ENCODE assay signal across 10 cellular contexts in the genomic region with DNA sequence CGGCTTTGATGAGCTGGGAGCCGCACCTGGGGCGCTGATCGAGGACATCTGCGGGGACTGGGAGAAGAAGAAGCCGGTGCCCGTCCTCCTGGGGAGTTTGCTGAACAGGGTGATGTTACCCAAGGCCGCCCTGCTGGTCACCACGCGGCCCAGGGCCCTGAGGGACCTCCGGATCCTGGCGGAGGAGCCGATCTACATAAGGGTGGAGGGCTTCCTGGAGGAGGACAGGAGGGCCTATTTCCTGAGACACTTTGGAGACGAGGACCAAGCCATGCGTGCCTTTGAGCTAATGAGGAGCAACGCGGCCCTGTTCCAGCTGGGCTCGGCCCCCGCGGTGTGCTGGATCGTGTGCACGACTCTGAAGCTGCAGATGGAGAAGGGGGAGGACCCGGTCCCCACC. TPM values are rescaled to one million over a fixed set of nuclear protein-coding genes. Genes with fewer than 3 reads are reported as not detected.
DNase-seq lines count a peak whose midpoint lies in the region; ATAC-seq, FAIRE-seq and TF ChIP-seq lines count a peak whose summit lies in the region.
"Not testable (repeated sequence)": the region's sequence is repeated elsewhere in the genome, so short reads cannot be mapped to it uniquely, and the experiment has no call there.
"Had no signal": no experiment of that assay in that cellular context is flagged by ENCODE, and none has a peak within 500 bp of the region (broad histone marks: within the 10 kb centered on the region; RNA-seq: fewer than 3 reads in every experiment).

No MANE protein-coding gene starts in this region.

- not testable (repeated sequence) for H3K9ac ChIP-seq in H9 (ENCODE audit: extremely low read depth, insufficient read length, low read length); K562 (ENCODE audit: insufficient read depth in 1 of 2, low read depth in 2 of 2, low read length in 2 of 2)

- FAIRE-seq in GM12891 (lab: Jason Lieb, UNC) = peak; percentile 81
- FAIRE-seq in K562 (lab: Jason Lieb, UNC) = not testable (repeated sequence)

- not testable (repeated sequence) for H3K4me2 ChIP-seq in H9 (ENCODE audit: insufficient read depth, insufficient read length, low read length); K562 (ENCODE audit: insufficient read depth, low read length)

- no CpG with 5 or more reads among the region's 23 CpGs for WGBS in H9 (ENCODE audit: extremely low coverage, insufficient read length, low lambda C conversion rate)
- 45% methylated on average over 15 of the region's 23 CpGs for WGBS in K562 (ENCODE audit: insufficient coverage, low coverage, missing lambda C conversion rate)

- H3K79me1 ChIP-seq in H9 (ENCODE audit: insufficient read depth, low read depth, low read length, poor library complexity, severe bottlenecking) = not testable (repeated sequence)

- TF ChIP-seq POLR2A in GM12891 (IDR thresholded peaks at IDR 0.05; ENCODE audit: low read depth, low read length); K562 (conservative IDR thresholded peaks at IDR 0.05): not testable (repeated sequence)

- CTCF ChIA-PET in Panc1 (lab: Charles Lee); K562 (lab: Yijun Ruan, JAX; ENCODE audit: low intra/inter-chr PET ratio): not testable (repeated sequence)

- H4K5ac ChIP-seq in H9 (ENCODE audit: insufficient read length, low read depth, low read length) = not testable (repeated sequence)

- H3K27ac Mint-ChIP-seq in H9 = not testable (repeated sequence)

- not testable (repeated sequence) for H3K79me2 ChIP-seq in H9 (ENCODE audit: insufficient read depth, low read length); K562 (ENCODE audit: control insufficient read depth, insufficient read depth, low read length)

- H2BK20ac ChIP-seq in H9 (ENCODE audit: low read depth, low read length, poor library complexity, severe bottlenecking) = not testable (repeated sequence)

- ATAC-seq in Panc1 (peak; percentile 24; the same call in 1 of the 2 replicates), upper lobe of right lung (peak; percentile 22)
- not testable (repeated sequence) for ATAC-seq in K562

- BruUV-seq in Panc1 (replicated peaks; lab: Mats Ljungman, UMichigan); K562 (replicated peaks; lab: Mats Ljungman, UMichigan): not testable (repeated sequence)

- H4K8ac ChIP-seq in H9 (replicated peaks; ENCODE audit: insufficient read length, low read depth, low read length) = not testable (repeated sequence)

- not testable (repeated sequence) for H2BK12ac ChIP-seq in H9 (ENCODE audit: insufficient read length, low read depth, low read length)

- not testable (repeated sequence) for H3K4me3 Mint-ChIP-seq in H9

- H3K4me3 ChIP-seq in Panc1 (ENCODE audit: low read depth in 2 of 2, low read length in 2 of 2); K562; upper lobe of right lung: not testable (repeated sequence)

- not testable (repeated sequence) for H3K4ac ChIP-seq in H9 (ENCODE audit: low read depth, low read length)

- peaks cover 12 to 65% (median 49%) of the 10 kb centered on the region in 3 experiments; a peak in 6 of 7 replicates for H3K36me3 Mint-ChIP-seq in H9 (ENCODE audit: insufficient read depth in 1 of 3, low read depth in 3 of 3)

- H3K27me3 Mint-ChIP-seq in H9 (ENCODE audit: low read depth) = not testable (repeated sequence)

- not testable (repeated sequence) for H3K4me1 Mint-ChIP-seq in H9

- H2BK5ac ChIP-seq in H9 (ENCODE audit: insufficient read length, low read length) = not testable (repeated sequence)

- H3K9me3 Mint-ChIP-seq in H9 = peaks cover 0 to 66% of the 10 kb centered on the region in 2 experiments; a peak in 2 of 5 replicates

- H3K18ac ChIP-seq in H9 (ENCODE audit: insufficient read length, low read depth, low read length) = not testable (repeated sequence)

- H2BK120ac ChIP-seq in H9 (ENCODE audit: low read depth, low read length, poor library complexity, severe bottlenecking) = not testable (repeated sequence)

- H4K20me1 ChIP-seq in H9 (ENCODE audit: control insufficient read depth, insufficient read depth, insufficient read length); K562 (replicated peaks; ENCODE audit: control insufficient read depth, insufficient read depth, low read length): not testable (repeated sequence)

- H3K14ac ChIP-seq in H9 (ENCODE audit: insufficient read depth, low read length) = not testable (repeated sequence)

- TF ChIP-seq RAD21 in K562 (CRISPR knock-in tag; conservative IDR thresholded peaks at IDR 0.05 in 1 of 2, IDR thresholded peaks at IDR 0.05 in 1 of 2) = not testable (repeated sequence)

- TF ChIP-seq CTCF in H9 (conservative IDR thresholded peaks at IDR 0.05); Panc1 (IDR thresholded peaks at IDR 0.05); K562 (IDR thresholded peaks at IDR 0.05 in 2 of 3, conservative IDR thresholded peaks at IDR 0.05 in 1 of 3; ENCODE audit: insufficient read depth in 2 of 3, low read depth in 1 of 3, low read length in 3 of 3); upper lobe of right lung (IDR thresholded peaks at IDR 0.05): not testable (repeated sequence)

- not testable (repeated sequence) for H2BK15ac ChIP-seq in H9 (ENCODE audit: low read depth, low read length)

- not testable (repeated sequence) for H3K23me2 ChIP-seq in H9 (ENCODE audit: insufficient read length, low read depth, low read length, poor library complexity, severe bottlenecking)

- not testable (repeated sequence) for H2AK5ac ChIP-seq in H9 (ENCODE audit: insufficient read length, low read length)

- not testable (repeated sequence) for H3K9me3 ChIP-seq in H9 (ENCODE audit: control insufficient read depth, low read depth, low read length); Panc1 (ENCODE audit: control insufficient read depth, insufficient read depth, low read depth, low read length); K562 (replicated peaks; ENCODE audit: control insufficient read depth, insufficient read depth, low read depth, low read length); upper lobe of right lung

- POLR2A ChIA-PET in Panc1 (lab: Charles Lee) = interaction anchor here (0.7 kb wide), 1 partner anchor 13 kb away, joined by 3 read pairs; no protein-coding TSS in a partner anchor
- POLR2A ChIA-PET in K562 (lab: Yijun Ruan, JAX) = not testable (repeated sequence)

- in situ Hi-C loops in Panc1 (cut with HindIII; ENCODE audit: low pct_unique_long_range_greater_than_20kb, low sequenced_read_pairs); K562 (cut with MboI): not testable (repeated sequence)

- not testable (repeated sequence) for H3K23ac ChIP-seq in H9 (ENCODE audit: insufficient read length, low read depth, low read length)

- H3T11ph ChIP-seq in H9 (ENCODE audit: low read length) = not testable (repeated sequence)

- H3K27ac ChIP-seq in H9 (ENCODE audit: insufficient read length, low read depth, low read length); Panc1 (ENCODE audit: low read length); K562 (ENCODE audit: extremely low read depth, low read depth, low read length); upper lobe of right lung: not testable (repeated sequence)

- H3K9me1 ChIP-seq in K562 (ENCODE audit: control insufficient read depth, insufficient read depth, low read length) = not testable (repeated sequence)

- not testable (repeated sequence) for H3K27me3 ChIP-seq in H9 (ENCODE audit: insufficient read depth, low read length); Panc1 (ENCODE audit: control insufficient read depth, insufficient read depth, low read length); K562 (ENCODE audit: control insufficient read depth in 2 of 2, insufficient read depth in 2 of 2, low read length in 2 of 2); upper lobe of right lung

- H3K36me3 ChIP-seq in Panc1 (ENCODE audit: control insufficient read depth, insufficient read depth, low read length); upper lobe of right lung: not testable (repeated sequence)
- peaks cover 44% of the 10 kb centered on the region for H3K36me3 ChIP-seq in K562 (ENCODE audit: control insufficient read depth, insufficient read depth, low read length)

- not testable (repeated sequence) for H3K56ac ChIP-seq in H9 (ENCODE audit: insufficient read length, low read depth, low read length)

- not testable (repeated sequence) for TF ChIP-seq EP300 in K562 (IDR thresholded peaks at IDR 0.05; ENCODE audit: low read length)

- H2AFZ ChIP-seq in H9 (ENCODE audit: low read length); K562 (ENCODE audit: low read depth, low read length): not testable (repeated sequence)

- H4K91ac ChIP-seq in H9 (ENCODE audit: insufficient read length, low read depth, low read length) = not testable (repeated sequence)

- intact Hi-C loops in Panc1 (cut with micrococcal nuclease; ENCODE audit: unreplicated experiment); K562 (cut with micrococcal nuclease); upper lobe of right lung (cut with DNase I): not testable (repeated sequence)

- not testable (repeated sequence) for H3K4me1 ChIP-seq in H9 (ENCODE audit: insufficient read depth, low read length); Panc1 (ENCODE audit: control insufficient read depth, insufficient read depth, low read length); K562 (replicated peaks in 1 of 2; ENCODE audit: control insufficient read depth in 2 of 2, insufficient read depth in 2 of 2, low read length in 2 of 2); upper lobe of right lung

- not testable (repeated sequence) for DNase-seq in GM12891 (ENCODE audit: insufficient read length, low spot score); Panc1 (ENCODE audit: low read depth, low spot score); K562 (ENCODE audit: extremely low read depth in 1 of 4, low spot score in 3 of 4); upper lobe of right lung
- peak; percentile 31 for DNase-seq in H9

RNA-seq across cellular contexts. Expression of a gene that starts 16.4 kb away (rescaled TPM):
- polyA plus RNA-seq in GM12891 (2012; ENCODE audit: low read depth, missing spikeins) = 0.23 TPM
- 131 and 132 TPM in 2 replicates for total RNA-seq in H9 (2021)
- total RNA-seq in Panc1 (2021; ENCODE audit: unreplicated experiment) = 0.18 TPM
- not detected for polyA plus RNA-seq in Panc1 (2012; ENCODE audit: insufficient read length)
- total RNA-seq in K562 (2011; cell fraction: chromatin; rRNA removed; ENCODE audit: low replicate concordance) = 112 and 159 TPM in 2 replicates
- 75.3 and 84.4 TPM in 2 replicates for total RNA-seq in K562 (2011; cell fraction: nucleolus; rRNA removed)
- 69.2 and 82.2 TPM in 2 replicates for total RNA-seq in K562 (2011; cell fraction: nucleoplasm; rRNA removed)
- 21.6 and 22.2 TPM in 2 replicates for total RNA-seq in K562 (2014; rRNA removed)
- total RNA-seq in K562 (2014; rRNA removed; fragmentation: Illumina TruSeq; extraction: Trizol) = 24.2 and 25.5 TPM in 2 replicates
- total RNA-seq in K562 (2015; rRNA removed; fragmentation: Illumina TruSeq; extraction: Trizol) = 17.3 and 18.5 TPM in 2 replicates
- total RNA-seq in K562 (2021) = 33.2 and 36.2 TPM in 2 replicates
- 59.3 and 65.5 TPM in 2 replicates for polyA plus RNA-seq in K562 (2011; rRNA removed)
- polyA plus RNA-seq in K562 (2011; cell fraction: cytosol; rRNA removed) = 28.5 and 40.0 TPM in 2 replicates
- polyA plus RNA-seq in K562 (2011; cell fraction: nucleus; rRNA removed) = 79.9 and 89.0 TPM in 2 replicates
- polyA plus RNA-seq in K562 (2012) = 19.8 and 24.8 TPM in 2 replicates
- polyA plus RNA-seq in K562 (2014; fragmentation: Illumina TruSeq; extraction: Trizol) = 25.1 and 28.1 TPM in 2 replicates
- 10 to 100 TPM; 10.1 to 11.9 TPM for polyA plus RNA-seq in K562 (2014; fragmentation: Nextera tagmentation; extraction: Ambion mirVana)
- polyA plus RNA-seq in K562 (2014; rRNA removed) = 25.0 and 29.9 TPM in 2 replicates
- 50.6 and 66.3 TPM in 2 replicates for polyA minus RNA-seq in K562 (2011; rRNA and poly(A)+ RNA removed)
- polyA minus RNA-seq in K562 (2011; cell fraction: cytosol; rRNA and poly(A)+ RNA removed) = 22.9 and 31.5 TPM in 2 replicates
- polyA minus RNA-seq in K562 (2011; cell fraction: nucleus; rRNA and poly(A)+ RNA removed) = 22.8 and 38.0 TPM in 2 replicates
- 21.4 TPM for total RNA-seq in upper lobe of right lung
- polyA plus RNA-seq: BJ had no signal

RNA-seq across cellular contexts. Expression of a gene that starts 35.2 kb away (rescaled TPM):
- polyA plus RNA-seq in GM12891 (2012; ENCODE audit: low read depth, missing spikeins) = 2.3 TPM
- total RNA-seq in H9 (2021) (1.1 TPM in 2 replicates), Panc1 (2021; ENCODE audit: unreplicated experiment) (not detected), K562 (2014; rRNA removed) (0.20 TPM in 1 of 2 replicates, not detected in the other), K562 (2014; rRNA removed; fragmentation: Illumina TruSeq; extraction: Trizol) (0.22 TPM in 1 of 2 replicates, not detected in the other), K562 (2015; rRNA removed; fragmentation: Illumina TruSeq; extraction: Trizol) (not detected in 2 replicates), K562 (2021) (0.18 TPM in 1 of 2 replicates, not detected in the other), upper lobe of right lung (not detected)
- polyA plus RNA-seq in Panc1 (2012; ENCODE audit: insufficient read length) = not detected
- 1.5 TPM in 1 of 2 replicates, not detected in the other for total RNA-seq in K562 (2011; cell fraction: chromatin; rRNA removed; ENCODE audit: low replicate concordance)
- total RNA-seq in K562 (2011; cell fraction: nucleolus; rRNA removed) = 1.3 TPM in 1 of 2 replicates, not detected in the other
- 1.9 TPM in 1 of 2 replicates, not detected in the other for total RNA-seq in K562 (2011; cell fraction: nucleoplasm; rRNA removed)
- polyA plus RNA-seq in K562 (2011; rRNA removed) (0.13 and 0.19 TPM in 2 replicates), K562 (2014; fragmentation: Illumina TruSeq; extraction: Trizol) (0.03 and 0.12 TPM in 2 replicates), K562 (2014; fragmentation: Nextera tagmentation; extraction: Ambion mirVana) (under 1 TPM; 0.04 to 0.06 TPM), K562 (2014; rRNA removed) (not detected in 2 replicates)
- polyA plus RNA-seq in K562 (2011; cell fraction: cytosol; rRNA removed) = 0.07 TPM in 1 of 2 replicates, not detected in the other
- polyA plus RNA-seq in K562 (2011; cell fraction: nucleus; rRNA removed) = 0.16 and 0.18 TPM in 2 replicates
- 0.17 TPM in 1 of 2 replicates, not detected in the other for polyA plus RNA-seq in K562 (2012)
- 0.84 TPM in 1 of 2 replicates, not detected in the other for polyA minus RNA-seq in K562 (2011; rRNA and poly(A)+ RNA removed)
- not detected in 2 replicates for polyA minus RNA-seq in K562 (2011; cell fraction: cytosol; rRNA and poly(A)+ RNA removed)
- polyA minus RNA-seq in K562 (2011; cell fraction: nucleus; rRNA and poly(A)+ RNA removed) = not detected in 2 replicates
- total RNA-seq: Calu3; CD4-positive, alpha-beta T cell; CD8-positive, alpha-beta T cell had no signal
- polyA plus RNA-seq: BJ had no signal

RNA-seq across cellular contexts. Expression of a gene that starts 55.5 kb away (rescaled TPM):
- not detected for polyA plus RNA-seq in GM12891 (2012; ENCODE audit: low read depth, missing spikeins)
- total RNA-seq in H9 (2021) (0.15 and 0.53 TPM in 2 replicates), Panc1 (2021; ENCODE audit: unreplicated experiment) (1.2 TPM), K562 (2014; rRNA removed) (9.7 and 14.7 TPM in 2 replicates), K562 (2014; rRNA removed; fragmentation: Illumina TruSeq; extraction: Trizol) (5.7 and 7.3 TPM in 2 replicates), K562 (2015; rRNA removed; fragmentation: Illumina TruSeq; extraction: Trizol) (3.1 and 3.2 TPM in 2 replicates), K562 (2021) (13.8 and 21.1 TPM in 2 replicates), upper lobe of right lung (0.32 TPM)
- 0.57 TPM for polyA plus RNA-seq in Panc1 (2012; ENCODE audit: insufficient read length)
- total RNA-seq in K562 (2011; cell fraction: chromatin; rRNA removed; ENCODE audit: low replicate concordance) = 21.2 and 44.5 TPM in 2 replicates
- total RNA-seq in K562 (2011; cell fraction: nucleolus; rRNA removed) = 22.6 and 39.5 TPM in 2 replicates
- total RNA-seq in K562 (2011; cell fraction: nucleoplasm; rRNA removed) = 29.0 and 50.9 TPM in 2 replicates
- polyA plus RNA-seq in K562 (2011; rRNA removed) (4.6 and 15.8 TPM in 2 replicates), K562 (2014; fragmentation: Illumina TruSeq; extraction: Trizol) (19.6 and 26.5 TPM in 2 replicates), K562 (2014; fragmentation: Nextera tagmentation; extraction: Ambion mirVana) (1 to 10 TPM; 5.4 to 5.7 TPM), K562 (2014; rRNA removed) (12.4 and 17.5 TPM in 2 replicates)
- polyA plus RNA-seq in K562 (2011; cell fraction: cytosol; rRNA removed) = 4.3 and 28.1 TPM in 2 replicates
- 3.8 and 33.4 TPM in 2 replicates for polyA plus RNA-seq in K562 (2011; cell fraction: nucleus; rRNA removed)
- 6.4 and 10.7 TPM in 2 replicates for polyA plus RNA-seq in K562 (2012)
- polyA minus RNA-seq in K562 (2011; rRNA and poly(A)+ RNA removed) = 1.9 and 8.0 TPM in 2 replicates
- 3.7 and 9.2 TPM in 2 replicates for polyA minus RNA-seq in K562 (2011; cell fraction: cytosol; rRNA and poly(A)+ RNA removed)
- polyA minus RNA-seq in K562 (2011; cell fraction: nucleus; rRNA and poly(A)+ RNA removed) = 1.9 and 6.6 TPM in 2 replicates
- total RNA-seq: Caco-2 had no signal
- polyA plus RNA-seq: BJ had no signal

Comparison
In these comparisons a context has a peak if more than half of its experiments do, and no peak if none do; other contexts are left out.
1. RNA of a gene that starts 16.4 kb away (total RNA-seq): 131 to 132 TPM in H9, 17.3 to 159 TPM in K562 and 21.4 TPM in upper lobe of right lung (single experiment); 0.18 TPM in Panc1 (single experiment); every median in the first group is over 10 times any median in the second.